15 cellular contexts compared by ENCODE assay signal in the genomic region with DNA sequence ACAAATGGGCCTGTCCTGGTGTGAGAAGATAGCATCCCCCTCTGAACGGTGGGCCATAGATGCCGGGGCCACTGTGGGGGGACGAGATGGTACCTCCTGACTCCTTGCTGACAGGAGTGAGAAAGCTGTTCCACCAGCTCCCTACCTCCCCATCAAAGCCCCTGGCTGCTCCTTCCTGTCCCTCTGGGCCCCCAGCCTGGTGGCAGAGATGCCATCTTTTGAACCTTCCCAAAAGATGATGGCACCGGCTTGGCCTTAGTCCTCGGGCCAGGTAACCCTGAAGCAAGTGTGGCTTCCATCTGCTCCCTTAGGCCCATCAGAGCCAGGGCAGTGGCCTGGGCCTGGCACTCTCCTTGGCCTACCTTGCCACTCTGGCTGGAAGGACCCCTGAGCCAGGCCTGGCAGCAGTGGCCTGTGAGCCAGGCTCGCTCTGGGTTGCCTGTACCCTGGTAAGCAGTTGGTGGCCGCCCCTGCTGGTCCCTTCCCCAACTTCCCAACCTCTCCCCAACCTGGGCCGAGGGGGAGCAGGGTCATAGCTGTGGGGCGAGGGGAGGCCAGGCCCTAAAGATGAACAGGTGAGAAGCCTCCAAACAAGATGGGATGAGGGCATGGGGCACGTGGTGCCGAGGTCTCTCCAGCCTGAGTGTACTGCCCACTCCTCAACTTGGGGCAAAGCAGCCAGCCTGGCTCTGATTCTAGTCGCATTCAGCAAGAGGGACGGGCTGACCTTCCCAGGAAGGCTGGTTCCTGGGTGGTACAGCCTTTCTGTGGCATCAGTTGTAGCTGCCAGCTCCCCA. TPM values are rescaled to one million over a fixed set of nuclear protein-coding genes. Genes with fewer than 3 reads are reported as not detected.
DNase-seq lines count a peak whose midpoint lies in the region; ATAC-seq, FAIRE-seq and TF ChIP-seq lines count a peak whose summit lies in the region.
"Had no signal": no experiment of that assay in that cellular context is flagged by ENCODE, and none has a peak within 500 bp of the region (broad histone marks: within the 10 kb centered on the region; RNA-seq: fewer than 3 reads in every experiment).

No MANE protein-coding gene starts in this region.

- WGBS in H1 (ENCODE audit: extremely low coverage in 1 of 2, insufficient coverage in 1 of 2, insufficient read length in 1 of 2, insufficient replicate concordance in 2 of 2, low coverage in 1 of 2, low lambda C conversion rate in 2 of 2, missing lambda C conversion rate in 1 of 2), 2 experiments = 88% methylated on average over 11 of the region's 13 CpGs; no CpG with 5 or more reads in 1 of the 2 experiments

- H2BK120ac ChIP-seq in H1 (replicated peaks; ENCODE audit: low read depth, low read length) = no peak overlapping the region

- H3K27me3 ChIP-seq in DND-41 (ENCODE audit: insufficient read depth, low read length, poor library complexity) (no peaks in the 10 kb centered on the region), H1 (replicated peaks in 1 of 4; ENCODE audit: control insufficient read depth in 3 of 4, extremely low read depth in 1 of 4, insufficient read depth in 3 of 4, low read length in 3 of 4) (no peaks in the 10 kb centered on the region), skeletal muscle tissue (ENCODE audit: control insufficient read depth in 3 of 3, insufficient read depth in 3 of 3, low read length in 3 of 3) (no peaks in the 10 kb centered on the region)
- H3K27me3 ChIP-seq: BE2C, esophagus squamous epithelium had no signal

- H3K36me3 ChIP-seq in DND-41 (ENCODE audit: insufficient read depth, low read length) = peaks cover 98% of the 10 kb centered on the region
- peaks cover 5 to 99% of the 10 kb centered on the region in 2 experiments; a peak in 2 of 3 replicates for H3K36me3 ChIP-seq in HEK293 (ENCODE audit: control insufficient read depth in 2 of 2, insufficient read depth in 1 of 2, low read length in 2 of 2)
- peaks cover 6 to 57% (median 32%) of the 10 kb centered on the region in 4 experiments; a peak in 7 of 8 replicates for H3K36me3 ChIP-seq in H1 (ENCODE audit: control insufficient read depth in 2 of 4, insufficient read depth in 4 of 4, low read length in 3 of 4)
- H3K36me3 ChIP-seq in skeletal muscle tissue (ENCODE audit: control insufficient read depth in 3 of 3, insufficient read depth in 3 of 3, low read length in 3 of 3) = peaks cover 78 to 86% (median 82%) of the 10 kb centered on the region in 3 donors

- no peak overlapping the region for H2BK15ac ChIP-seq in H1 (ENCODE audit: low read length)

- no peak overlapping the region for H4K5ac ChIP-seq in H1 (ENCODE audit: insufficient read length, low read depth, low read length)

- H3K56ac ChIP-seq in H1 (replicated peaks; ENCODE audit: insufficient read length, low read depth, low read length) = no peak overlapping the region

- CTCF ChIA-PET in HEK293 (lab: Yijun Ruan, JAX) = interaction anchor here (0.6 kb wide), 1 partner anchor 129 kb away, joined by 3 read pairs; no protein-coding TSS in a partner anchor
- CTCF ChIA-PET in H1 (lab: Charles Lee; ENCODE audit: partially characterized antibody) = interaction anchor here (0.6 to 1.8 kb wide), 8 partner anchors 10 to 150 kb away, joined by 3 to 8 read pairs (median 4); partner anchors contain the start of gene ZBTB17

- H3K18ac ChIP-seq in H1 (ENCODE audit: extremely low read depth, low read length) = no peak overlapping the region

- H4K91ac ChIP-seq in H1 (replicated peaks; ENCODE audit: insufficient read length, low read length) = no peak overlapping the region

- H2BK12ac ChIP-seq in H1 (ENCODE audit: low read depth, low read length) = no peak overlapping the region

- no peak overlapping the region for H2AK5ac ChIP-seq in H1 (ENCODE audit: low read depth, low read length)

- no peak for TF ChIP-seq EP300 in H1 (IDR thresholded peaks at IDR 0.05; ENCODE audit: borderline replicate concordance in 1 of 2, low read depth in 2 of 2, low read length in 2 of 2)

- FAIRE-seq in H1 (lab: Jason Lieb, UNC) = no peak
- FAIRE-seq: G401.6 had no signal

- TF ChIP-seq POLR2A in H1 (IDR thresholded peaks at IDR 0.05; ENCODE audit: control extremely low read depth in 1 of 2, low read depth in 2 of 2, low read length in 2 of 2) = no peak

- no peak overlapping the region for H3K4ac ChIP-seq in H1 (replicated peaks; ENCODE audit: insufficient read length, low read depth, low read length)

- POLR2A ChIA-PET in HEK293 (lab: Yijun Ruan, JAX) = interaction anchor here (1.1 kb wide), 1 partner anchor 150 kb away, joined by 3 read pairs; no protein-coding TSS in a partner anchor
- POLR2A ChIA-PET in H1 (lab: Charles Lee; ENCODE audit: partially characterized antibody) = interaction anchor here (0.9 to 1.0 kb wide), 3 partner anchors 10 to 15 kb away, joined by 3 read pairs; no protein-coding TSS in a partner anchor

- H3K23ac ChIP-seq in H1 (ENCODE audit: insufficient read length) = no peak overlapping the region

- DNase-seq in DND-41 = peak; percentile 5
- no peak for DNase-seq in H1 (ENCODE audit: low read depth in 1 of 2, low spot score in 2 of 2)
- no peak for DNase-seq in NCI-H2029 treated with DMSO at 0.1 percent for 48 hours (lab: John Stamatoyannopoulos, UW)
- DNase-seq in RPMI8226 = no peak
- DNase-seq: activated gamma-delta T cell treated with Interleukin-2 at 50 U/mL for 16 hours, BE2C, esophagus squamous epithelium, NCI-H1930, NCI-H510A, SHP77 treated with DMSO at 0.1 percent for 48 hours, T-helper 1 cell had no signal

- H2AFZ ChIP-seq in DND-41 (ENCODE audit: low read depth, low read length) (no peak overlapping the region), H1 (ENCODE audit: low read length) (no peak overlapping the region)

- H4K20me1 ChIP-seq in DND-41 (ENCODE audit: insufficient read depth, low read length) = peaks cover 75% of the 10 kb centered on the region
- peaks cover 2 to 15% of the 10 kb centered on the region in 2 experiments for H4K20me1 ChIP-seq in H1 (replicated peaks in 1 of 2; ENCODE audit: control insufficient read depth in 1 of 2, insufficient read depth in 2 of 2, low read length in 2 of 2)

- H3K9me3 ChIP-seq in DND-41 (ENCODE audit: insufficient read depth, low read length, severe bottlenecking) = no peaks in the 10 kb centered on the region
- H3K9me3 ChIP-seq in HEK293 (ENCODE audit: control insufficient read depth, insufficient read depth, low read depth, low read length) = no peaks in the 10 kb centered on the region
- H3K9me3 ChIP-seq in H1 (ENCODE audit: insufficient read depth in 2 of 2, low read depth in 1 of 2, low read length in 1 of 2) = no peaks in the 10 kb centered on the region
- no peaks in the 10 kb centered on the region for H3K9me3 ChIP-seq in skeletal muscle tissue (ENCODE audit: control insufficient read depth in 3 of 3, low read length in 3 of 3)
- H3K9me3 ChIP-seq: BE2C, esophagus squamous epithelium had no signal

- ATAC-seq in DND-41 (ENCODE audit: insufficient read depth, low read depth) (peak; percentile 13; the same call in 1 of the 3 replicates), GM21367 (IDR thresholded peaks at IDR 0.05; ENCODE audit: unreplicated experiment) (no peak)

- no peak for TF ChIP-seq RAD21 in H1 (IDR thresholded peaks at IDR 0.05 in 1 of 2, conservative IDR thresholded peaks at IDR 0.05 in 1 of 2; ENCODE audit: low read depth in 2 of 2, low read length in 2 of 2)

- H3K4me2 ChIP-seq in DND-41 (ENCODE audit: insufficient read depth, low read length) (no peak overlapping the region), H1 (ENCODE audit: insufficient read depth in 1 of 2, low read depth in 2 of 2, low read length in 2 of 2) (no peak overlapping the region)

- H3K79me2 ChIP-seq in DND-41 (ENCODE audit: insufficient read depth, low read length) (peaks cover 2% of the 10 kb centered on the region; the same call in 1 of the 2 replicates), H1 (ENCODE audit: control insufficient read depth in 1 of 2, insufficient read depth in 2 of 2, low read length in 2 of 2) (no peaks in the 10 kb centered on the region)

- H2BK5ac ChIP-seq in H1 (ENCODE audit: low read depth, low read length) = no peak overlapping the region

- H3K23me2 ChIP-seq in H1 (ENCODE audit: low read depth, low read length) = no peaks in the 10 kb centered on the region

- TF ChIP-seq CTCF in DND-41 (IDR thresholded peaks at IDR 0.05; ENCODE audit: borderline replicate concordance, extremely low read depth, low read length, poor library complexity, severe bottlenecking) (no peak), HEK293 (tag by site-specific recombination; IDR thresholded peaks at IDR 0.05) (no peak), H1 (IDR thresholded peaks at IDR 0.05; ENCODE audit: control extremely low read depth in 1 of 3, insufficient read depth in 1 of 3, low read depth in 1 of 3, low read length in 3 of 3) (no peak)

- H3K27ac ChIP-seq in DND-41 (ENCODE audit: low read length) = no peak overlapping the region
- 0 out of 2 replicates have a peak overlapping the region, but pooled peaks have one; percentile 16 for H3K27ac ChIP-seq in HEK293 (ENCODE audit: extremely low read depth, low read depth, low read length)
- no peak overlapping the region for H3K27ac ChIP-seq in H1 (ENCODE audit: low read depth, low read length)
- H3K27ac ChIP-seq in skeletal muscle tissue (ENCODE audit: low read depth, low read length) = peak overlapping the region; percentile 71
- H3K27ac ChIP-seq: esophagus squamous epithelium had no signal

- H3K4me3 ChIP-seq in DND-41 (ENCODE audit: low read depth in 1 of 2, low read length in 2 of 2) (no peak overlapping the region), HEK293 (ENCODE audit: low read depth, low read length) (no peak overlapping the region), H1 (ENCODE audit: extremely low read depth in 1 of 4, insufficient read depth in 2 of 4, low read depth in 3 of 4, low read length in 4 of 4) (no peak overlapping the region), skeletal muscle tissue (ENCODE audit: low read length in 3 of 3) (no peak overlapping the region)
- H3K4me3 ChIP-seq: esophagus squamous epithelium had no signal

- H3K79me1 ChIP-seq in H1 (ENCODE audit: low read depth, low read length) = no peaks in the 10 kb centered on the region; the same call in 1 of the 2 replicates

- 0 out of 2 replicates have a peak overlapping the region, but pooled peaks have one; percentile 57 for H4K8ac ChIP-seq in H1 (ENCODE audit: extremely low read depth, insufficient read depth, low read length)

- H3K4me1 ChIP-seq in DND-41 (ENCODE audit: insufficient read depth, low read length) (no peaks in the 10 kb centered on the region), HEK293 (ENCODE audit: control insufficient read depth, insufficient read depth, low read length) (no peaks in the 10 kb centered on the region), H1 (replicated peaks in 1 of 4; ENCODE audit: control insufficient read depth in 3 of 4, insufficient read depth in 4 of 4, low read length in 3 of 4) (no peaks in the 10 kb centered on the region; a peak in 1 of 7 replicates), skeletal muscle tissue (ENCODE audit: control insufficient read depth in 3 of 3, insufficient read depth in 3 of 3, low read length in 3 of 3) (peaks cover 7 to 22% (median 16%) of the 10 kb centered on the region in 3 donors)
- H3K4me1 ChIP-seq: BE2C had no signal

- no peak overlapping the region for H3K14ac ChIP-seq in H1 (ENCODE audit: insufficient read length)

- no peak overlapping the region for H2BK20ac ChIP-seq in H1 (ENCODE audit: low read length)

- H3K9ac ChIP-seq in DND-41 (ENCODE audit: low read depth, low read length) (no peak overlapping the region), H1 (replicated peaks in 1 of 4; ENCODE audit: extremely low read depth in 1 of 4, low read depth in 3 of 4, low read length in 3 of 4) (no peak overlapping the region), skeletal muscle tissue (ENCODE audit: low read depth in 1 of 3, low read length in 3 of 3) (peak overlapping the region in 2 of 3 donors; percentile 4 to 33)

RNA-seq across cellular contexts. Expression of gene ZBTB17, which starts 34.7 kb away (rescaled TPM):
- total RNA-seq in H1 (2021; fragmentation: NEBNext Ultra II Directional; extraction: Animal tissue kit (Norgen Biotek cat#: 25700)) = 24.3 and 24.7 TPM in 2 replicates
- 36.2 and 58.6 TPM in 2 replicates for polyA plus RNA-seq in H1 (2011; rRNA removed)
- 44.4 TPM for polyA plus RNA-seq in H1 (2011; cell fraction: cytosol; rRNA removed)
- polyA plus RNA-seq in H1 (2011; cell fraction: nucleus; rRNA removed) = 137 TPM
- 14.4 to 31.6 TPM (median 26.8 TPM) in 4 replicates for polyA plus RNA-seq in H1 (2012, experiment 1 of 2)
- polyA plus RNA-seq in H1 (2012, experiment 2 of 2) = 25.5 TPM
- 17.0 TPM for polyA plus RNA-seq in H1 (2013, experiment 1 of 2)
- polyA plus RNA-seq in H1 (2013, experiment 2 of 2) = 16.2 TPM
- 27.1 and 35.6 TPM in 2 replicates for polyA minus RNA-seq in H1 (2011; rRNA and poly(A)+ RNA removed)
- polyA minus RNA-seq in H1 (2011; cell fraction: cytosol; rRNA and poly(A)+ RNA removed) = 20.1 TPM
- polyA minus RNA-seq in H1 (2011; cell fraction: nucleus; rRNA and poly(A)+ RNA removed) = 32.4 TPM
- total RNA-seq in skeletal muscle tissue = 23.5 TPM

Comparison
In these comparisons a context has a peak if more than half of its experiments do, and no peak if none do; other contexts are left out.
1. H3K27ac ChIP-seq: peak in HEK293 (single experiment) and skeletal muscle tissue (single experiment); none in DND-41 (single experiment) and H1 (single experiment).
2. H3K9ac ChIP-seq: peak in skeletal muscle tissue (2 of 3); none in DND-41 (single experiment) and H1 (0 of 4).